ENCODE assay signal across 8 cellular contexts in genomic region chr1:193104496-193104905, GRCh38. TPM values are rescaled to one million over a fixed set of nuclear protein-coding genes. Genes with fewer than 3 reads are reported as not detected.
DNase-seq lines count a peak whose midpoint lies in the region; ATAC-seq, FAIRE-seq and TF ChIP-seq lines count a peak whose summit lies in the region.

No MANE protein-coding gene starts in this region.

- peaks cover 24% of the 10 kb centered on the region for H3K4me1 Mint-ChIP-seq in activated T-helper 1 cell treated with anti-CD3 and anti-CD28 coated beads, Interleukin-12 subunit alpha, Interleukin-12 subunit beta, Interleukin-2, Interleukin-4 antibody, amounts not matched to agents 30 ng/mL and 10 ng/mL and 1 ng/mL, durations not matched to agents 14 hours and 24 hours and 36 hours (ENCODE audit: low read depth)
- H3K4me1 Mint-ChIP-seq in natural killer cell = peaks cover 16 to 27% of the 10 kb centered on the region in 2 donors

- peaks cover 11% of the 10 kb centered on the region for H3K36me3 Mint-ChIP-seq in activated T-helper 1 cell treated with anti-CD3 and anti-CD28 coated beads, Interleukin-12 subunit alpha, Interleukin-12 subunit beta, Interleukin-2, Interleukin-4 antibody, amounts not matched to agents 30 ng/mL and 10 ng/mL and 1 ng/mL, durations not matched to agents 14 hours and 24 hours and 36 hours (ENCODE audit: low read depth)
- no peaks in the 10 kb centered on the region for H3K36me3 Mint-ChIP-seq in natural killer cell

- peaks cover 4% of the 10 kb centered on the region for H3K4me1 ChIP-seq in foreskin keratinocyte

- TF ChIP-seq POLR2A in GM12892 (IDR thresholded peaks at IDR 0.05; ENCODE audit: low read depth, low read length) = no peak

- peak overlapping the region; percentile 78 for H3K27ac ChIP-seq in foreskin keratinocyte

- peaks cover 12% of the 10 kb centered on the region for H3K27me3 Mint-ChIP-seq in activated T-helper 1 cell treated with anti-CD3 and anti-CD28 coated beads, Interleukin-12 subunit alpha, Interleukin-12 subunit beta, Interleukin-2, Interleukin-4 antibody, amounts not matched to agents 30 ng/mL and 10 ng/mL and 1 ng/mL, durations not matched to agents 14 hours and 24 hours and 36 hours (ENCODE audit: insufficient read depth)
- H3K27me3 Mint-ChIP-seq in natural killer cell (ENCODE audit: low read depth in 2 of 2) = no peaks in the 10 kb centered on the region

- TF ChIP-seq CTCF in AG09309 (IDR thresholded peaks at IDR 0.05; ENCODE audit: control insufficient read depth, insufficient read depth, low read depth, low read length, missing control alignments) (no peak), foreskin keratinocyte (conservative IDR thresholded peaks at IDR 0.05) (no peak), natural killer cell (IDR thresholded peaks at IDR 0.05) (no peak)

- peak overlapping the region; percentile 74 for H3K27ac Mint-ChIP-seq in activated T-helper 1 cell treated with anti-CD3 and anti-CD28 coated beads, Interleukin-12 subunit alpha, Interleukin-12 subunit beta, Interleukin-2, Interleukin-4 antibody, amounts not matched to agents 30 ng/mL and 10 ng/mL and 1 ng/mL, durations not matched to agents 14 hours and 24 hours and 36 hours
- H3K27ac Mint-ChIP-seq in natural killer cell = peak overlapping the region; percentile 81 to 88

- peak overlapping the region; percentile 92 for H3K4me3 Mint-ChIP-seq in activated T-helper 1 cell treated with anti-CD3 and anti-CD28 coated beads, Interleukin-12 subunit alpha, Interleukin-12 subunit beta, Interleukin-2, Interleukin-4 antibody, amounts not matched to agents 30 ng/mL and 10 ng/mL and 1 ng/mL, durations not matched to agents 14 hours and 24 hours and 36 hours
- peak overlapping the region; percentile 94 for H3K4me3 Mint-ChIP-seq in natural killer cell

- no peaks in the 10 kb centered on the region for H3K27me3 ChIP-seq in foreskin keratinocyte

- H3K4me3 ChIP-seq in AG09309 (ENCODE audit: control insufficient read depth, low read depth, low read length) = peak overlapping the region; percentile 59

- H3K9me3 Mint-ChIP-seq in activated T-helper 1 cell treated with anti-CD3 and anti-CD28 coated beads, Interleukin-12 subunit alpha, Interleukin-12 subunit beta, Interleukin-2, Interleukin-4 antibody, amounts not matched to agents 30 ng/mL and 10 ng/mL and 1 ng/mL, durations not matched to agents 14 hours and 24 hours and 36 hours = no peaks in the 10 kb centered on the region
- H3K9me3 Mint-ChIP-seq in natural killer cell = no peaks in the 10 kb centered on the region

- intact Hi-C loops in activated T-helper 1 cell treated with anti-CD3 and anti-CD28 coated beads, Interleukin-12 subunit alpha, Interleukin-12 subunit beta, Interleukin-2, Interleukin-4 antibody, amounts not matched to agents 30 ng/mL and 10 ng/mL and 1 ng/mL, durations not matched to agents 14 hours and 24 hours and 36 hours (cut with micrococcal nuclease) = loop anchor here (1.0 kb wide), 1 partner anchor 296 kb away; no protein-coding TSS in a partner anchor
- intact Hi-C loops in natural killer cell (cut with micrococcal nuclease) = loop anchor here (2.0 kb wide), 1 partner anchor 46 kb away; the partner anchor contains the start of genes RO60 and UCHL5

- ATAC-seq in HG02798 (IDR thresholded peaks at IDR 0.05; ENCODE audit: poor library complexity, unreplicated experiment) (peak; percentile 41), foreskin keratinocyte (peak; percentile 66), natural killer cell (peak; percentile 22 to 45 (median 38))

- DNase-seq in AG09309 (ENCODE audit: low read depth) (no peak), GM12892 (ENCODE audit: insufficient read length) (peak; percentile 20), NCI-H146 treated with DMSO at 0.1 percent for 48 hours (lab: John Stamatoyannopoulos, UW; ENCODE audit: unreplicated experiment) (peak; percentile 40), foreskin keratinocyte (peak; percentile 36 to 69), natural killer cell (peak; percentile 23), activated gamma-delta T cell treated with Interleukin-2 at 50 U/mL for 16 hours (no peak)
- DNase-seq in activated T-helper 1 cell treated with anti-CD3 and anti-CD28 coated beads, Interleukin-12 subunit alpha, Interleukin-12 subunit beta, Interleukin-2, Interleukin-4 antibody, amounts not matched to agents 30 ng/mL and 10 ng/mL and 1 ng/mL, durations not matched to agents 14 hours and 24 hours and 36 hours (ENCODE audit: low spot score) = peak; percentile 8

- FAIRE-seq in GM12892 (lab: Jason Lieb, UNC) = peak; percentile 30

RNA-seq across cellular contexts. Expression of gene GLRX2, which starts 0.7 kb away (rescaled TPM):
- 17.3 TPM for polyA plus RNA-seq in GM12892 (2012; ENCODE audit: missing spikeins)
- 29.6 and 32.9 TPM in 2 replicates for total RNA-seq in activated T-helper 1 cell treated with anti-CD3 and anti-CD28 coated beads, Interleukin-12 subunit alpha, Interleukin-12 subunit beta, Interleukin-2, Interleukin-4 antibody, amounts not matched to agents 30 ng/mL and 10 ng/mL and 1 ng/mL, durations not matched to agents 14 hours and 24 hours and 36 hours
- total RNA-seq in foreskin keratinocyte = 25.6 and 27.5 TPM in 2 replicates
- polyA plus RNA-seq in foreskin keratinocyte = 32.3 and 34.3 TPM in 2 replicates
- total RNA-seq in natural killer cell = 10 to 100 TPM in 1 of 3 donors, 1 to 10 TPM in 2; 7.7 to 11.3 (median 9.5) TPM

RNA-seq across cellular contexts. Expression of gene CDC73, which starts 17.3 kb away (rescaled TPM):
- polyA plus RNA-seq in GM12892 (2012; ENCODE audit: missing spikeins) = 30.2 TPM
- total RNA-seq in activated T-helper 1 cell treated with anti-CD3 and anti-CD28 coated beads, Interleukin-12 subunit alpha, Interleukin-12 subunit beta, Interleukin-2, Interleukin-4 antibody, amounts not matched to agents 30 ng/mL and 10 ng/mL and 1 ng/mL, durations not matched to agents 14 hours and 24 hours and 36 hours = 56.1 and 57.3 TPM in 2 replicates
- total RNA-seq in foreskin keratinocyte = 33.6 and 34.2 TPM in 2 replicates
- polyA plus RNA-seq in foreskin keratinocyte = 14.5 and 16.0 TPM in 2 replicates
- total RNA-seq in natural killer cell = 10 to 100 TPM; 73.2 to 86.0 (median 82.6) TPM

RNA-seq across cellular contexts. Expression of gene RO60, which starts 45.1 kb away (rescaled TPM):
- 30.4 TPM for polyA plus RNA-seq in GM12892 (2012; ENCODE audit: missing spikeins)
- 68.7 and 70.0 TPM in 2 replicates for total RNA-seq in activated T-helper 1 cell treated with anti-CD3 and anti-CD28 coated beads, Interleukin-12 subunit alpha, Interleukin-12 subunit beta, Interleukin-2, Interleukin-4 antibody, amounts not matched to agents 30 ng/mL and 10 ng/mL and 1 ng/mL, durations not matched to agents 14 hours and 24 hours and 36 hours
- 57.9 and 68.3 TPM in 2 replicates for total RNA-seq in foreskin keratinocyte
- 4.1 and 4.2 TPM in 2 replicates for polyA plus RNA-seq in foreskin keratinocyte
- total RNA-seq in natural killer cell = 10 to 100 TPM; 74.3 to 95.5 (median 78.9) TPM

RNA-seq across cellular contexts. Expression of gene UCHL5, which starts 45.3 kb away (rescaled TPM):
- polyA plus RNA-seq in GM12892 (2012; ENCODE audit: missing spikeins) = 61.7 TPM
- total RNA-seq in activated T-helper 1 cell treated with anti-CD3 and anti-CD28 coated beads, Interleukin-12 subunit alpha, Interleukin-12 subunit beta, Interleukin-2, Interleukin-4 antibody, amounts not matched to agents 30 ng/mL and 10 ng/mL and 1 ng/mL, durations not matched to agents 14 hours and 24 hours and 36 hours = 88.1 and 93.1 TPM in 2 replicates
- total RNA-seq in foreskin keratinocyte (48.9 and 61.4 TPM in 2 replicates), natural killer cell (10 to 100 TPM; 44.3 to 53.9 (median 51.9) TPM)
- polyA plus RNA-seq in foreskin keratinocyte = 26.5 and 36.7 TPM in 2 replicates

Comparison
In these comparisons a context has a peak if more than half of its experiments do, and no peak if none do; other contexts are left out.
1. DNase-seq: peak in GM12892 (single experiment), NCI-H146 treated with DMSO at 0.1 percent for 48 hours (single experiment), activated T-helper 1 cell treated with anti-CD3 and anti-CD28 coated beads, Interleukin-12 subunit alpha, Interleukin-12 subunit beta, Interleukin-2, Interleukin-4 antibody, amounts not matched to agents 30 ng/mL and 10 ng/mL and 1 ng/mL, durations not matched to agents 14 hours and 24 hours and 36 hours (single experiment), foreskin keratinocyte (2 of 2) and natural killer cell (single experiment); none in AG09309 (single experiment) and activated gamma-delta T cell treated with Interleukin-2 at 50 U/mL for 16 hours (single experiment).
2. Peak in every context shown above with its lines, with median percentiles within 50 percentile points of each other: ATAC-seq.